In genomic region chr16:89089142-89089541, GRCh38 we compare ENCODE assay signal across 1 cellular context.
TF ChIP-seq lines count a peak whose summit lies in the region.

No MANE protein-coding gene starts in this region.

TF ChIP-seq in WTC11, 78 proteins besides CTCF, POLR2A, EP300 and RAD21 (continued from another document):
- TF ChIP-seq PREB (CRISPR knock-in tag; IDR thresholded peaks at IDR 0.05; ENCODE audit: borderline replicate concordance) (no peak), NFE2L1 (CRISPR knock-in tag; IDR thresholded peaks at IDR 0.05) (no peak), JUN (CRISPR knock-in tag; IDR thresholded peaks at IDR 0.05) (no peak), FOXP1 (CRISPR knock-in tag; IDR thresholded peaks at IDR 0.05; ENCODE audit: borderline replicate concordance) (no peak), FOXK1 (CRISPR knock-in tag; IDR thresholded peaks at IDR 0.05) (no peak), CREM (CRISPR knock-in tag; IDR thresholded peaks at IDR 0.05) (no peak), CDX4 (CRISPR knock-in tag; IDR thresholded peaks at IDR 0.05; ENCODE audit: borderline replicate concordance) (no peak), USF1 (CRISPR knock-in tag; IDR thresholded peaks at IDR 0.05) (no peak)
TF ChIP-seq in WTC11: peak in this region for 0.
